8 cellular contexts compared by ENCODE assay signal in genomic region chr21:39385299-39386145, GRCh38. TPM values are rescaled to one million over a fixed set of nuclear protein-coding genes. Genes with fewer than 3 reads are reported as not detected.
DNase-seq lines count a peak whose midpoint lies in the region; ATAC-seq, FAIRE-seq and TF ChIP-seq lines count a peak whose summit lies in the region.

No MANE protein-coding gene starts in this region.

- H3K9me3 ChIP-seq in ovary = no peaks in the 10 kb centered on the region
- H3K9me3 ChIP-seq in thymus (ENCODE audit: control insufficient read depth) = no peaks in the 10 kb centered on the region

- H3K27me3 ChIP-seq in ovary = no peaks in the 10 kb centered on the region
- H3K27me3 ChIP-seq in thymus (ENCODE audit: control insufficient read depth, insufficient read depth) = no peaks in the 10 kb centered on the region

- WGBS in ovary, 3 donors = 51 to 52% (median 52%) methylated on average over 50 of the region's 50 CpGs
- 76% methylated on average over 50 of the region's 50 CpGs for WGBS in thymus

- DNase-seq in NOMO-1 treated with dmso at 0.1 percent for 144 hours (lab: John Stamatoyannopoulos, UW; ENCODE audit: unreplicated experiment) = peak; percentile 55
- peak; percentile 29 for DNase-seq in activated effector memory CD4-positive, alpha-beta T cell treated with Interleukin-2 at 50 U/mL for 16 hours
- DNase-seq in fibroblast of villous mesenchyme (ENCODE audit: low read depth) = peak; percentile 85
- peak; percentile 79 to 89 (median 82) for DNase-seq in ovary
- DNase-seq in NCI-H1436 (lab: John Stamatoyannopoulos, UW) = no peak
- no peak for DNase-seq in HTR-8/SVneo (ENCODE audit: insufficient read length, low spot score)

- ATAC-seq in GM19463 (IDR thresholded peaks at IDR 0.05; ENCODE audit: unreplicated experiment) = peak; percentile 52

- peak overlapping the region; percentile 52 for H3K4me3 ChIP-seq in fibroblast of villous mesenchyme (ENCODE audit: low read depth, low read length)
- H3K4me3 ChIP-seq in ovary = peak overlapping the region; percentile 32
- H3K4me3 ChIP-seq in thymus (ENCODE audit: low read length) = peak overlapping the region; percentile 7

- H3K27ac ChIP-seq in ovary (peak overlapping the region; percentile 41 to 67), thymus (ENCODE audit: low read depth) (no peak overlapping the region)

- no peak for TF ChIP-seq POLR2A in ovary (IDR thresholded peaks at IDR 0.05)

- TF ChIP-seq CTCF in fibroblast of villous mesenchyme (IDR thresholded peaks at IDR 0.05; ENCODE audit: insufficient read depth, low read depth, low read length) = no peak
- no peak for TF ChIP-seq CTCF in ovary (IDR thresholded peaks at IDR 0.05)

- H3K4me1 ChIP-seq in ovary (ENCODE audit: insufficient read depth) = peaks cover 6% of the 10 kb centered on the region
- H3K4me1 ChIP-seq in thymus (ENCODE audit: control insufficient read depth, insufficient read depth, low read length) = peaks cover 11% of the 10 kb centered on the region

- TF ChIP-seq EP300 in ovary (IDR thresholded peaks at IDR 0.05) = no peak

- intact Hi-C loops in ovary (cut with DNase I) = loop anchor here in 3 of 4 donors (5.0 to 10.0 kb wide), 4 partner anchors 38 to 201 kb away; partner anchors contain the start of genes BRWD1 (in 2 of the 3), HMGN1 (in 2 of the 3) and PSMG1 (in 1 of the 3)

- FAIRE-seq in HTR-8/SVneo (lab: Jason Lieb, UNC) = no peak

- H3K36me3 ChIP-seq in ovary (no peaks in the 10 kb centered on the region), thymus (ENCODE audit: control insufficient read depth, insufficient read depth) (peaks cover 5% of the 10 kb centered on the region)

RNA-seq across cellular contexts. Expression of gene HMGN1, which starts 36.6 kb away (rescaled TPM):
- total RNA-seq in fibroblast of villous mesenchyme (177 and 255 TPM in 2 replicates), ovary (100 to 1,000 TPM in 6 of 7 donors, 10 to 100 TPM in 1; 70.2 to 209 (median 145) TPM)
- polyA plus RNA-seq in ovary (100 to 1,000 TPM; 105 to 201 TPM), thymus (382 TPM)

Comparison
In these comparisons a context has a peak if more than half of its experiments do, and no peak if none do; other contexts are left out.
1. DNase-seq: peak in NOMO-1 treated with dmso at 0.1 percent for 144 hours (single experiment), activated effector memory CD4-positive, alpha-beta T cell treated with Interleukin-2 at 50 U/mL for 16 hours (single experiment), fibroblast of villous mesenchyme (single experiment) and ovary (5 of 5); none in NCI-H1436 (single experiment) and HTR-8/SVneo (single experiment).
2. Peak in every context shown above with its lines, with median percentiles within 50 percentile points of each other: H3K4me3 ChIP-seq.